Comparison of ENCODE assay signal across 21 cellular contexts in genomic region chr20:40186826-40187225, GRCh38.
DNase-seq lines count a peak whose midpoint lies in the region; ATAC-seq, FAIRE-seq and TF ChIP-seq lines count a peak whose summit lies in the region.
"Had no signal": no experiment of that assay in that cellular context is flagged by ENCODE, and none has a peak within 500 bp of the region (broad histone marks: within the 10 kb centered on the region; RNA-seq: fewer than 3 reads in every experiment).

No MANE protein-coding gene starts in this region.

- intact Hi-C loops in testis (cut with DNase I; ENCODE audit: low total_unique reads), result no loop called here

- H3K9me3 ChIP-seq in RWPE2 (ENCODE audit: severe bottlenecking) (no peaks in the 10 kb centered on the region), testis (no peaks in the 10 kb centered on the region)
- H3K9me3 ChIP-seq: BE2C, BLaER1 had no signal

- H3K4me3 ChIP-seq in RWPE2 (ENCODE audit: severe bottlenecking) (no peak overlapping the region), bronchial epithelial cell (ENCODE audit: low read depth, low read length) (no peak overlapping the region), testis (no peak overlapping the region)
- H3K4me3 ChIP-seq: BLaER1 had no signal

- 82 to 84% methylated on average over 2 of the region's 2 CpGs for WGBS in testis, 2 donors

- H3K27me3 ChIP-seq in RWPE2 (ENCODE audit: insufficient read depth, poor library complexity, severe bottlenecking) (peaks cover 8% of the 10 kb centered on the region), bronchial epithelial cell (ENCODE audit: control insufficient read depth, insufficient read depth, low read length) (no peaks in the 10 kb centered on the region), foreskin keratinocyte (no peaks in the 10 kb centered on the region), testis (no peaks in the 10 kb centered on the region)
- H3K27me3 ChIP-seq: BE2C, BLaER1 had no signal

- ATAC-seq in RWPE2 (ENCODE audit: low read depth) (peak; percentile 17; the same call in 1 of the 3 replicates), foreskin keratinocyte (no peak), SK-N-SH treated with all-trans-retinoic acid at 6 μM for 48 hours (no peak)
- no peak for ATAC-seq in activated CD4-positive, CD25-positive, alpha-beta regulatory T cell treated with anti-CD3 and anti-CD28 coated beads, Interleukin-2, amount 50 U/mL, for 24 hours

- no peak overlapping the region for H3K27ac ChIP-seq in RWPE2 (ENCODE audit: poor library complexity, severe bottlenecking)
- H3K27ac ChIP-seq in foreskin keratinocyte, result no peak overlapping the region
- H3K27ac ChIP-seq in testis, result no peak overlapping the region
- H3K27ac ChIP-seq: BLaER1 had no signal

- DNase-seq in RWPE2 (ENCODE audit: low spot score), result no peak
- peak; percentile 71 for DNase-seq in bronchial epithelial cell (ENCODE audit: low read depth)
- DNase-seq in foreskin keratinocyte, result peak; percentile 35 to 64
- no peak for DNase-seq in testis
- DNase-seq: 8988T; ACHN; BE2C; C1 segment of cervical spinal cord; CD4-positive, alpha-beta memory T cell; CD4-positive, CD25-positive, alpha-beta regulatory T cell; CD8-positive, alpha-beta memory T cell; COR-L47; DMS 273 treated with DMSO at 0.1 percent for 48 hours; DMS153; DMS79 treated with DMSO at 0.1 percent for 48 hours; GF-D8 had no signal

- H3K36me3 ChIP-seq in RWPE2 (ENCODE audit: low read depth) (no peaks in the 10 kb centered on the region), bronchial epithelial cell (ENCODE audit: control insufficient read depth, insufficient read depth, low read length) (no peaks in the 10 kb centered on the region), testis (ENCODE audit: low read depth, missing control alignments) (no peaks in the 10 kb centered on the region)
- H3K36me3 ChIP-seq: BE2C, BLaER1 had no signal

- TF ChIP-seq POLR2A in testis (IDR thresholded peaks at IDR 0.05), result no peak

- H3K4me1 ChIP-seq in RWPE2 (ENCODE audit: insufficient read depth, poor library complexity, severe bottlenecking) (peaks cover 8% of the 10 kb centered on the region), foreskin keratinocyte (peaks cover 14% of the 10 kb centered on the region), testis (peaks cover 3% of the 10 kb centered on the region)
- H3K4me1 ChIP-seq: BE2C, BLaER1 had no signal

- FAIRE-seq in bronchial epithelial cell (lab: Jason Lieb, UNC), result no peak
- FAIRE-seq: GM12891, GM19239 had no signal

- no peak for TF ChIP-seq CTCF in RWPE2 (IDR thresholded peaks at IDR 0.05; ENCODE audit: poor library complexity, severe bottlenecking)
- no peak for TF ChIP-seq CTCF in bronchial epithelial cell (IDR thresholded peaks at IDR 0.05; ENCODE audit: insufficient read depth, low read length, severe bottlenecking)
- TF ChIP-seq CTCF in foreskin keratinocyte (conservative IDR thresholded peaks at IDR 0.05), result no peak
- TF ChIP-seq CTCF in testis (IDR thresholded peaks at IDR 0.05), result no peak

TF ChIP-seq in SK-N-SH treated with all-trans-retinoic acid at 6 μM for 48 hours, 23 proteins besides CTCF, POLR2A, EP300 and RAD21:
- TF ChIP-seq OSR1 (CRISPR knock-in tag; IDR thresholded peaks at IDR 0.05) (no peak), ZNF8 (CRISPR knock-in tag; IDR thresholded peaks at IDR 0.05) (no peak), SNAI2 (CRISPR knock-in tag; IDR thresholded peaks at IDR 0.05) (no peak), ZC3H10 (CRISPR knock-in tag; IDR thresholded peaks at IDR 0.05) (no peak), TOX (CRISPR knock-in tag; IDR thresholded peaks at IDR 0.05; ENCODE audit: borderline replicate concordance) (no peak), PATZ1 (CRISPR knock-in tag; IDR thresholded peaks at IDR 0.05; ENCODE audit: borderline replicate concordance) (no peak), TCF4 (CRISPR knock-in tag; IDR thresholded peaks at IDR 0.05; ENCODE audit: borderline replicate concordance) (no peak), ARNTL (CRISPR knock-in tag; IDR thresholded peaks at IDR 0.05; ENCODE audit: borderline replicate concordance, low read depth) (no peak), RARB (CRISPR knock-in tag; IDR thresholded peaks at IDR 0.05) (no peak), CSDC2 (CRISPR knock-in tag; IDR thresholded peaks at IDR 0.05) (no peak), ESRRG (CRISPR knock-in tag; IDR thresholded peaks at IDR 0.05) (no peak), ZNF70 (CRISPR knock-in tag; IDR thresholded peaks at IDR 0.05) (no peak), GLIS3 (CRISPR knock-in tag; IDR thresholded peaks at IDR 0.05) (no peak)

Comparison
In these comparisons a context has a peak if more than half of its experiments do, and no peak if none do; other contexts are left out.
1. DNase-seq: peak in bronchial epithelial cell (single experiment) and foreskin keratinocyte (2 of 2); none in RWPE2 (single experiment) and testis (single experiment).